In the genomic region with DNA sequence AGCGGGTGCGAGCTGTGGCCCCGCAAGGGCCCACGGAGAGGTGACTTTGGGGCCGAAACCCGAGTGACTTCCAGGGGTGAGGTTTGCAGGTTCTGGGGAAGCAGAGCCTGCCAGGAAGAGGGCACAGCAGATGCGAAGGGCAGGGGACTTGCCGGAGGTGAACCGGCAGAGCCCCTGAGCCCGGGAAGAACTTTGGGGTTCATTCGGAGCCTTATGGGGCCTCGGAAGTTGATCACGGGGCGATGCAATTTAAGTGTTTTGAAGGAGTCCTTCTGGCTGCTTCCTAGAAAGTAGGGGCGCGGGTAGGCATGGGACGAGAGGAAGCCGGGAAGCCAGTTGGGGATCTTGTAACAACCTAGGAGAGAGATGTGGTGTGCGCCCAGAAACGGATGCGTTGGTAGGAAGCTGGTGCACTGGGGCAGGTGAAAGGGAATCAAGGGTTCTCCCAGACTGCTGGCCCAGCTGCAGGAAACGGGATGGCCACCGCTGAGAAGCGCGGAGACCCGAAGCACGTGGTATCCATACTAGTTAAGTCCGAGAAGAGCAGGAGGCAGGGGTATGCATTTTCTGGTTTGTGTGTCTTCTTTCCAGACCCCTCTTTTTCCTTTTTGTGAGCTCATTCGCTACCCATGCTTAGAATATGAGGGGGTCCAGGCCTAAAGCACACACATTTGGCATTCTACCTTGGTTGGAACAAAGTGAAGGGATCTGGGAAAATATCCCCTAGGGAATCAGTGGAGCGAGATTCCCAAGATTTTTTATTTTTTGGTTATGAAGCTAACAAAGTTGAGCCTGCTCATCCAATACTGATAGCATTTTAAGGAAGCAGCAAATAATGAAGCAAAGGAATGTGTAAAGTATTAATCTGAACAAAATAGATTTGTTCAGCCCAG, we compare ENCODE assay signal across 8 cellular contexts. TPM values are rescaled to one million over a fixed set of nuclear protein-coding genes. Genes with fewer than 3 reads are reported as not detected.
A peak's percentile ranks its signal among the peaks of the same experiment; 100 is the strongest.
DNase-seq lines count a peak whose midpoint lies in the region; ATAC-seq and TF ChIP-seq lines count a peak whose summit lies in the region.

No MANE protein-coding gene starts in this region.

- peak overlapping the region; percentile 90 for H3K27ac ChIP-seq in left ventricle myocardium inferior (replicated peaks)

- no peaks in the 10 kb centered on the region for H3K9me3 ChIP-seq in left ventricle myocardium inferior (replicated peaks)

- intact Hi-C loops in left ventricle myocardium inferior (cut with micrococcal nuclease) = no loop called here

- H3K4me3 ChIP-seq in left ventricle myocardium inferior (peak overlapping the region; percentile 99), retinal pigment epithelial cell (ENCODE audit: low read length) (peak overlapping the region; percentile 89)

- ATAC-seq in GM18502 (IDR thresholded peaks at IDR 0.05; ENCODE audit: poor library complexity, unreplicated experiment) (peak; percentile 26), HG03103 (IDR thresholded peaks at IDR 0.05; ENCODE audit: low read depth, unreplicated experiment) (peak; percentile 5), HG03378 (IDR thresholded peaks at IDR 0.05; ENCODE audit: unreplicated experiment) (no peak)

- H3K4me1 ChIP-seq in left ventricle myocardium inferior = peaks cover 31% of the 10 kb centered on the region

- H3K36me3 ChIP-seq in left ventricle myocardium inferior = peaks cover 22% of the 10 kb centered on the region

- DNase-seq in AG20443 (ENCODE audit: low spot score) = peak; percentile 45
- peak; percentile 20 for DNase-seq in NOMO-1 treated with DMSO at 0.1 percent for 48 hours (lab: John Stamatoyannopoulos, UW; ENCODE audit: unreplicated experiment)
- DNase-seq in activated naive CD4-positive, alpha-beta T cell treated with anti-CD3 and anti-CD28 coated beads, Interleukin-2, amount 50 U/mL, for 16 hours = peak; percentile 32
- DNase-seq in left ventricle myocardium inferior = peak; percentile 19
- DNase-seq in retinal pigment epithelial cell (ENCODE audit: low read depth) = no peak

- TF ChIP-seq CTCF in left ventricle myocardium inferior (IDR thresholded peaks at IDR 0.05; ENCODE audit: borderline replicate concordance) = no peak
- TF ChIP-seq CTCF in retinal pigment epithelial cell (conservative IDR thresholded peaks at IDR 0.05; ENCODE audit: low read depth, low read length) = no peak

- no peaks in the 10 kb centered on the region for H3K27me3 ChIP-seq in left ventricle myocardium inferior (ENCODE audit: low read depth)

RNA-seq across cellular contexts. Expression of a gene that starts 0.8 kb away (rescaled TPM):
- 10.9 TPM for total RNA-seq in left ventricle myocardium inferior

RNA-seq across cellular contexts. Expression of a gene that starts 38.6 kb away (rescaled TPM):
- total RNA-seq in left ventricle myocardium inferior = not detected
